ENCODE assay signal across 1 cellular context in the genomic region with DNA sequence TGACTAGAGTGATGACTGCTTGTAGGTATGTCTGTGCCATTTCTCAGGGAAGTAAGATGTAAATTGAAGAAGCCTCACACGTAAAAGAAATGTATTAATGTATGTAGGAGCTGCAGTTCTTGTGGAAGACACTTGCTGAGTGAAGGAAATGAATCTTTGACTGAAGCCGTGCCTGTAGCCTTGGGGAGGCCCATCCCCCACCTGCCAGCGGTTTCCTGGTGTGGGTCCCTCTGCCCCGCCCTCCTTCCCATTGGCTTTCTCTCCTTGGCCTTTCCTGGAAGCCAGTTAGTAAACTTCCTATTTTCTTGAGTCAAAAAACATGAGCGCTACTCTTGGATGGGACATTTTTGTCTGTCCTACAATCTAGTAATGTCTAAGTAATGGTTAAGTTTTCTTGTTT.
A peak's percentile ranks its signal among the peaks of the same experiment; 100 is the strongest.
TF ChIP-seq lines count a peak whose summit lies in the region.

No MANE protein-coding gene starts in this region.

TF ChIP-seq in GM12878, 131 proteins besides CTCF, POLR2A, EP300 and RAD21:
- TF ChIP-seq POLR2AphosphoS5 (IDR thresholded peaks at IDR 0.05; ENCODE audit: low read length) (peak; percentile 76), POU2F2 (IDR thresholded peaks at IDR 0.05; ENCODE audit: borderline replicate concordance, low read depth, low read length) (peak; percentile 58; the same call in 1 of the 3 replicates), CREB1 (IDR thresholded peaks at IDR 0.05; ENCODE audit: low read depth) (0 out of 2 replicates have a peak, but pooled peaks have one; percentile 13), RUNX3 (IDR thresholded peaks at IDR 0.05; ENCODE audit: low read length) (0 out of 2 replicates have a peak, but pooled peaks have one; percentile 11), POLR2AphosphoS2 (IDR thresholded peaks at IDR 0.05; ENCODE audit: low read depth, low read length) (peak; percentile 50; the same call in 1 of the 2 replicates), MTA3 (IDR thresholded peaks at IDR 0.05; ENCODE audit: borderline replicate concordance, low read length) (peak; percentile 16; the same call in 1 of the 2 replicates), PML (IDR thresholded peaks at IDR 0.05; ENCODE audit: low read length) (no peak), BACH1 (IDR thresholded peaks at IDR 0.05; ENCODE audit: borderline replicate concordance) (peak; percentile 11; the same call in 1 of the 2 replicates), CBFB (IDR thresholded peaks at IDR 0.05; ENCODE audit: low read depth) (no peak)
- TF ChIP-seq, protein P1, sequence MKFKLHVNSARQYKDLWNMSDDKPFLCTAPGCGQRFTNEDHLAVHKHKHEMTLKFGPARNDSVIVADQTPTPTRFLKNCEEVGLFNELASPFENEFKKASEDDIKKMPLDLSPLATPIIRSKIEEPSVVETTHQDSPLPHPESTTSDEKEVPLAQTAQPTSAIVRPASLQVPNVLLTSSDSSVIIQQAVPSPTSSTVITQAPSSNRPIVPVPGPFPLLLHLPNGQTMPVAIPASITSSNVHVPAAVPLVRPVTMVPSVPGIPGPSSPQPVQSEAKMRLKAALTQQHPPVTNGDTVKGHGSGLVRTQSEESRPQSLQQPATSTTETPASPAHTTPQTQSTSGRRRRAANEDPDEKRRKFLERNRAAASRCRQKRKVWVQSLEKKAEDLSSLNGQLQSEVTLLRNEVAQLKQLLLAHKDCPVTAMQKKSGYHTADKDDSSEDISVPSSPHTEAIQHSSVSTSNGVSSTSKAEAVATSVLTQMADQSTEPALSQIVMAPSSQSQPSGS (IDR thresholded peaks at IDR 0.05; ENCODE audit: low read length), result peak; percentile 38; the same call in 1 of the 2 replicates
